8 cellular contexts compared by ENCODE assay signal in the genomic region with DNA sequence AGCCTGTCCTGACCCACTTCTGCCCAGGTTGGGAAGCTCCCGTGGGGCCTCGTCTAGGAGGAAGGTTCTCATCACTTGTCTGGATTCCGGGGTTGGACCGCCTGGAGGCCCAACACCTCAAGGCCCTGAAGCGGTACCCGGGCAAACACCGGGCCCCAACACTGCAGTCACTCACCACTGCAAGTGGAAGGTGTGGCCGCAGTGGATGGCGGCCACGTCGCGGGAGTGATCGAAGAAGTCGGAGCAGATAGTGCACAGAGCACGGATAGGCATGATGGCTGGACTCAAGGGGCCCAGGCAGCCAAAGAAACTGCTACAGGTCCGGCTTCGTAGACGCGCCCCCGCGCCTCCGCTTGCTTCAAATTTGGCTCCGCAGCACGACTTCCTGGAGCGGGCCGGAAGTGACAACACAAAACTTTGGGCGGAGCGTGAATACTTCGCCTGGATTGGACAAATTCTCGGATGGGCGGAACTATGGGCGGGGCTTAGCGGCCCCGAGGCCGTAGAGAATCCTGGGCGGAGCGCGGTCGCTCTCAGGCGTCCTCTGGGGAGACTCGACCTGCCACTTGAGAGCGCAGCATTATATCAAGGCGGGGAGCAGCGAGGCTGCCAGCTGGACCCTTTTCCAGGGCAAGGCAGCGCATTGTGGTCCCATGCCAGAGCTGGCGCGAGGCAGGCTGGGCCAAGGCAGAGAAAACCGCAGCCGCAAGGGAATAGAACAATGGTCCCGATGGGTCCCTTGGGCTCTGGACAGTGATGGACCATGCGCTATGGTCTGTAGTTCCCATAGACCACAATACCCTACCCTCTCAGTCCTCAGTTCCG. TPM values are rescaled to one million over a fixed set of nuclear protein-coding genes. Genes with fewer than 3 reads are reported as not detected.
A peak's percentile ranks its signal among the peaks of the same experiment; 100 is the strongest.
DNase-seq lines count a peak whose midpoint lies in the region; ATAC-seq and TF ChIP-seq lines count a peak whose summit lies in the region.

A gene with protein sequence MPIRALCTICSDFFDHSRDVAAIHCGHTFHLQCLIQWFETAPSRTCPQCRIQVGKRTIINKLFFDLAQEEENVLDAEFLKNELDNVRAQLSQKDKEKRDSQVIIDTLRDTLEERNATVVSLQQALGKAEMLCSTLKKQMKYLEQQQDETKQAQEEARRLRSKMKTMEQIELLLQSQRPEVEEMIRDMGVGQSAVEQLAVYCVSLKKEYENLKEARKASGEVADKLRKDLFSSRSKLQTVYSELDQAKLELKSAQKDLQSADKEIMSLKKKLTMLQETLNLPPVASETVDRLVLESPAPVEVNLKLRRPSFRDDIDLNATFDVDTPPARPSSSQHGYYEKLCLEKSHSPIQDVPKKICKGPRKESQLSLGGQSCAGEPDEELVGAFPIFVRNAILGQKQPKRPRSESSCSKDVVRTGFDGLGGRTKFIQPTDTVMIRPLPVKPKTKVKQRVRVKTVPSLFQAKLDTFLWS (minus strand): TSS at position 384 of the 825 bp plus-strand sequence. CDS start 111 bp downstream, at position 273.

- H3K4me3 ChIP-seq in mucosa of descending colon = peak within 1 kb of the TSS; percentile 28

- peak; percentile 94 for ATAC-seq in GM21528 (IDR thresholded peaks at IDR 0.05; ENCODE audit: low FRiP score, unreplicated experiment)
- ATAC-seq in mucosa of descending colon = peak; percentile 100

- no peaks in the 10 kb centered on the region for H3K9me3 ChIP-seq in mucosa of descending colon

- no peaks in the 10 kb centered on the region for H3K36me3 ChIP-seq in mucosa of descending colon (ENCODE audit: low read depth)

- H3K27ac ChIP-seq in epithelial cell of prostate = no peak within 1 kb of the TSS

- intact Hi-C loops in mucosa of descending colon (cut with DNase I, micrococcal nuclease) = no loop called here

- no peak for TF ChIP-seq CTCF in mucosa of descending colon (IDR thresholded peaks at IDR 0.05)

- DNase-seq in DMS114 treated with DMSO at 0.1 percent for 48 hours (lab: John Stamatoyannopoulos, UW; ENCODE audit: unreplicated experiment) (peak; percentile 83), HuH-7.5 (ENCODE audit: low spot score) (peak; percentile 97), OCI-M1 (lab: John Stamatoyannopoulos, UW) (peak; percentile 94), activated T-cell treated with anti-CD3 and anti-CD28 coated beads for 24 hours (ENCODE audit: low read depth) (peak; percentile 90), epithelial cell of prostate (ENCODE audit: low read depth, low spot score) (peak; percentile 45), mucosa of descending colon (peak; percentile 92 to 96 (median 96))
- DNase-seq in stimulated activated CD8-positive, alpha-beta memory T cell treated with anti-CD3 and anti-CD28 coated beads, Interleukin-4, amount 100 ng/mL, for 1 hour (ENCODE audit: low read depth in 2 of 2, low spot score in 1 of 2) = peak; percentile 84 to 89

- peaks cover 8% of the 10 kb centered on the region for H3K4me1 ChIP-seq in mucosa of descending colon (ENCODE audit: low read depth)

RNA-seq across cellular contexts. Expression of the gene that starts here (rescaled TPM):
- total RNA-seq in mucosa of descending colon = 1 to 10 TPM; 2.6 to 5.4 (median 4.0) TPM

Comparison
In these comparisons a context has a peak if more than half of its experiments do, and no peak if none do; other contexts are left out.
1. DNase-seq: peak in every context shown above with its lines; median percentile 97 in HuH-7.5; 96 in mucosa of descending colon; 94 in OCI-M1; 90 in activated T-cell treated with anti-CD3 and anti-CD28 coated beads for 24 hours; 86 in stimulated activated CD8-positive, alpha-beta memory T cell treated with anti-CD3 and anti-CD28 coated beads, Interleukin-4, amount 100 ng/mL, for 1 hour; 83 in DMS114 treated with DMSO at 0.1 percent for 48 hours; 45 in epithelial cell of prostate.